9 cellular contexts compared by ENCODE assay signal in genomic region chr20:50663095-50663821, GRCh38. TPM values are rescaled to one million over a fixed set of nuclear protein-coding genes. Genes with fewer than 3 reads are reported as not detected.
DNase-seq lines count a peak whose midpoint lies in the region; ATAC-seq and TF ChIP-seq lines count a peak whose summit lies in the region.
"Had no signal": no experiment of that assay in that cellular context is flagged by ENCODE, and none has a peak within 500 bp of the region (broad histone marks: within the 10 kb centered on the region; RNA-seq: fewer than 3 reads in every experiment).

No MANE protein-coding gene starts in this region.

- peaks cover 60% of the 10 kb centered on the region for H3K4me1 Mint-ChIP-seq in nephron progenitor cell

- no peaks in the 10 kb centered on the region for H3K9me3 ChIP-seq in body of pancreas

- peak overlapping the region; percentile 5 for H3K27ac Mint-ChIP-seq in nephron progenitor cell

- H3K36me3 Mint-ChIP-seq in nephron progenitor cell (ENCODE audit: low read depth) = no peaks in the 10 kb centered on the region

- peak overlapping the region; percentile 93 to 98 (median 95) for H3K27ac ChIP-seq in body of pancreas
- no peak overlapping the region for H3K27ac ChIP-seq in brain microvascular endothelial cell

- in situ Hi-C loops in G401 (cut with HindIII; ENCODE audit: low sequenced_read_pairs) = no loop called here
- in situ Hi-C loops in brain microvascular endothelial cell (cut with HindIII; ENCODE audit: low pct_ligation_motif_present, low sequenced_read_pairs) = no loop called here

- no peak overlapping the region for H3K4me3 ChIP-seq in body of pancreas
- H3K4me3 ChIP-seq in brain microvascular endothelial cell (ENCODE audit: low read depth, low read length) = no peak overlapping the region

- ATAC-seq in body of pancreas = peak; percentile 85
- no peak for ATAC-seq in HG02623 (IDR thresholded peaks at IDR 0.05; ENCODE audit: unreplicated experiment)
- no peak for ATAC-seq in HG02981 (IDR thresholded peaks at IDR 0.05; ENCODE audit: unreplicated experiment)
- no peak for ATAC-seq in GM21528 (IDR thresholded peaks at IDR 0.05; ENCODE audit: low FRiP score, unreplicated experiment)

- peak; percentile 41 for DNase-seq in G401 (ENCODE audit: low spot score)
- peak; percentile 50 for DNase-seq in NCI-H1694 treated with DMSO at 0.1 percent for 48 hours (lab: John Stamatoyannopoulos, UW)
- peak; percentile 82 to 94 (median 90) for DNase-seq in body of pancreas
- DNase-seq in nephron progenitor cell = no peak
- no peak for DNase-seq in brain microvascular endothelial cell
- DNase-seq: cortex of kidney had no signal

- WGBS in body of pancreas, 2 donors = 4 to 17% methylated on average over 4 to 10 of the region's 10 CpGs

- intact Hi-C loops in body of pancreas (cut with DNase I) = no loop called here

- H3K36me3 ChIP-seq in body of pancreas (replicated peaks in 1 of 2; ENCODE audit: insufficient read depth in 1 of 2, low read depth in 2 of 2) = no peaks in the 10 kb centered on the region
- no peaks in the 10 kb centered on the region for H3K36me3 ChIP-seq in brain microvascular endothelial cell (replicated peaks)

- H3K4me3 Mint-ChIP-seq in nephron progenitor cell = no peak overlapping the region

- TF ChIP-seq POLR2A in body of pancreas (IDR thresholded peaks at IDR 0.05) = peak in 2 of 3 donors; percentile 48 to 54

- peaks cover 9% of the 10 kb centered on the region for H3K27me3 Mint-ChIP-seq in nephron progenitor cell (ENCODE audit: low read depth, poor library complexity)

- no peaks in the 10 kb centered on the region for H3K9me3 Mint-ChIP-seq in nephron progenitor cell

- peaks cover 64% of the 10 kb centered on the region for H3K4me1 ChIP-seq in body of pancreas

- H3K27me3 ChIP-seq in body of pancreas = no peaks in the 10 kb centered on the region
- no peaks in the 10 kb centered on the region for H3K27me3 ChIP-seq in brain microvascular endothelial cell (replicated peaks)

- TF ChIP-seq CTCF in body of pancreas (IDR thresholded peaks at IDR 0.05) (peak in 6 of 7 experiments; percentile 23 to 72 (median 65)), nephron progenitor cell (IDR thresholded peaks at IDR 0.05) (no peak), brain microvascular endothelial cell (IDR thresholded peaks at IDR 0.05; ENCODE audit: low read depth, low read length, missing control alignments) (no peak)

RNA-seq across cellular contexts. Expression of gene RIPOR3, which starts 28.1 kb away (rescaled TPM):
- 6.9 and 7.4 TPM in 2 replicates for total RNA-seq in G401 (2014; rRNA removed; shearing (Covaris generic))
- total RNA-seq in body of pancreas = 1 to 10 TPM; 2.3 to 6.9 TPM

Comparison
In these comparisons a context has a peak if more than half of its experiments do, and no peak if none do; other contexts are left out.
1. DNase-seq: peak in G401 (single experiment), NCI-H1694 treated with DMSO at 0.1 percent for 48 hours (single experiment) and body of pancreas (4 of 4); none in nephron progenitor cell (single experiment) and brain microvascular endothelial cell (single experiment).
2. CTCF ChIP-seq: peak in body of pancreas (6 of 7); none in nephron progenitor cell (single experiment) and brain microvascular endothelial cell (single experiment).